ENCODE assay signal across 8 cellular contexts in the genomic region with DNA sequence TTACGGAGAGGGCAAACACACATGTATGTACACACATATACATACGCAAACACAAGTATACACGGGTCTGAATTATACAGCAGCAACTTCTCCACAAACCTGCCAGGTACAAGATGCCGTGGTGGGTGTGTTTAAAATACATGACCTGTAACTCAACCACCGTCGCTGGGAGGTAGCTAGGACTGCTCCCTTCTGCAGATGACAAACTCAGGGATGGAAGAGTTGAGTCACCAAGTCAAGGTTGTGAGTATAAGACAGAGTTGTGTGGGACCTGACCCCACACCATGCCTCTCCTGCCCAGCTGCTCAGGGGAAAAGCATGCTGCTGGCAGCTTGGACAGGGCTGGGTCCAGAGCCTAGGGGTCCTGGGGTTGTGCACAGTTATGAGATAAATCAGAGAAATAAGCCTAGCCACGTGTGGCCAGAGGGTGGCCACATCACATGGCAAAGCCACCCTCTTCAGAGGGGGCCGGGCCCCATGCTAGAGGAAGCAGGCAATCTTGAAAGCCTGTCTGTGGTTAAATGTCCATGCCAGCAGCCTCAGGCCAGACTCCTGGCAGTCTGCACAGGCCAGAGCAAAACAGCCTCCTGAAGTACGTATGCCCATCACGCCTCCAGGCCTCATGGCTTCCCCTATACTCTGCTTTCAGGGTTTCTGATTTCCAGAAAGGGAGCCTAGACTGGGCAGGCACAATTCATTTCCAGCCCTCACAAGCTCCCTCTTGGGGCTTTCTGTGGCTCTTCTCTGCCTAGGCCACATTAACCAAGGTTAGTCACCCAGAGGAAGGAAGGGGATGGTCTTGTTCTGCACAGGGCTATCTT.
DNase-seq lines count a peak whose midpoint lies in the region; ATAC-seq, FAIRE-seq and TF ChIP-seq lines count a peak whose summit lies in the region.

No MANE protein-coding gene starts in this region.

- H3K4me1 ChIP-seq in RWPE2 (ENCODE audit: insufficient read depth, poor library complexity, severe bottlenecking) (peaks cover 14% of the 10 kb centered on the region), esophagus squamous epithelium (peaks cover 46 to 84% (median 60%) of the 10 kb centered on the region in 3 donors)

- TF ChIP-seq CTCF in GM12872 (IDR thresholded peaks at IDR 0.05; ENCODE audit: insufficient read depth, low read depth, low read length) (0 out of 3 replicates have a peak, but pooled peaks have one; percentile 5), RWPE2 (IDR thresholded peaks at IDR 0.05; ENCODE audit: poor library complexity, severe bottlenecking) (no peak), esophagus squamous epithelium (IDR thresholded peaks at IDR 0.05) (peak in 1 of 6 experiments; percentile 11)

- H3K9me3 ChIP-seq in RWPE2 (ENCODE audit: severe bottlenecking): no peaks in the 10 kb centered on the region
- no peaks in the 10 kb centered on the region for H3K9me3 ChIP-seq in esophagus squamous epithelium

- H3K36me3 ChIP-seq in RWPE2 (ENCODE audit: low read depth) (no peaks in the 10 kb centered on the region), esophagus squamous epithelium (no peaks in the 10 kb centered on the region)

- 31 to 50% methylated on average over 3 to 6 of the region's 10 CpGs for WGBS in esophagus squamous epithelium, 2 donors

- H3K4me3 ChIP-seq in RWPE2 (ENCODE audit: severe bottlenecking): no peak overlapping the region
- no peak overlapping the region for H3K4me3 ChIP-seq in esophagus squamous epithelium

- no peak overlapping the region for H3K27ac ChIP-seq in RWPE2 (ENCODE audit: poor library complexity, severe bottlenecking)
- no peak overlapping the region for H3K27ac ChIP-seq in esophagus squamous epithelium

- intact Hi-C loops in esophagus squamous epithelium (cut with DNase I): no loop called here

- no peak for FAIRE-seq in H54 (lab: Jason Lieb, UNC)

- DNase-seq in H54 (ENCODE audit: insufficient read length, low spot score) (peak; percentile 49), RWPE2 (ENCODE audit: low spot score) (no peak), dedifferentiated amniotic fluid mesenchymal stem cell (ENCODE audit: extremely low spot score) (peak; percentile 38), NCI-H1105 (lab: John Stamatoyannopoulos, UW) (no peak), esophagus squamous epithelium (lab: John Stamatoyannopoulos, UW) (no peak), NCI-H526 treated with DMSO at 0.1 percent for 48 hours (lab: John Stamatoyannopoulos, UW) (no peak)
- DNase-seq in stimulated activated CD4-positive, alpha-beta T cell treated with anti-CD3 and anti-CD28 coated beads, Interleukin-2, amount 100 ng/mL, for 4 hours (ENCODE audit: low read depth): peak; percentile 36

- no peak for TF ChIP-seq POLR2A in H54 (IDR thresholded peaks at IDR 0.05; ENCODE audit: low read depth, low read length)
- TF ChIP-seq POLR2A in esophagus squamous epithelium (IDR thresholded peaks at IDR 0.05): no peak

- peak; percentile 16; the same call in 2 of the 3 replicates for ATAC-seq in RWPE2 (ENCODE audit: low read depth)

- no peaks in the 10 kb centered on the region for H3K27me3 ChIP-seq in RWPE2 (ENCODE audit: insufficient read depth, poor library complexity, severe bottlenecking)
- H3K27me3 ChIP-seq in esophagus squamous epithelium: no peaks in the 10 kb centered on the region

Comparison
In these comparisons a context has a peak if more than half of its experiments do, and no peak if none do; other contexts are left out.
1. DNase-seq: peak in H54 (single experiment), dedifferentiated amniotic fluid mesenchymal stem cell (single experiment) and stimulated activated CD4-positive, alpha-beta T cell treated with anti-CD3 and anti-CD28 coated beads, Interleukin-2, amount 100 ng/mL, for 4 hours (single experiment); none in RWPE2 (single experiment), NCI-H1105 (single experiment), esophagus squamous epithelium (single experiment) and NCI-H526 treated with DMSO at 0.1 percent for 48 hours (single experiment).